ENCODE assay signal across 24 cellular contexts in genomic region chr15:58327958-58328357, GRCh38.
DNase-seq lines count a peak whose midpoint lies in the region; ATAC-seq, FAIRE-seq and TF ChIP-seq lines count a peak whose summit lies in the region.
"Had no signal": no experiment of that assay in that cellular context is flagged by ENCODE, and none has a peak within 500 bp of the region (broad histone marks: within the 10 kb centered on the region; RNA-seq: fewer than 3 reads in every experiment).

No MANE protein-coding gene starts in this region.

- H3K4me1 ChIP-seq in endodermal cell (ENCODE audit: control insufficient read depth, insufficient read depth, low read length): peaks cover 16% of the 10 kb centered on the region
- H3K4me1 ChIP-seq in prostate gland (replicated peaks): peaks cover 29% of the 10 kb centered on the region

- peak; percentile 38 for FAIRE-seq in GM12892 (lab: Jason Lieb, UNC)
- FAIRE-seq: A204.1, D721Med, G401.6, GM12891, GM18507, GM19239 had no signal

- no peak for ATAC-seq in GM18907 (IDR thresholded peaks at IDR 0.05; ENCODE audit: unreplicated experiment)
- ATAC-seq: CD8-positive, alpha-beta T cell had no signal

- H3K9me3 ChIP-seq in endodermal cell (ENCODE audit: control insufficient read depth, low read length) (peaks cover 8% of the 10 kb centered on the region), prostate gland (no peaks in the 10 kb centered on the region)

- no peak overlapping the region for H3K27ac ChIP-seq in endodermal cell (ENCODE audit: low read depth, low read length)
- H3K27ac ChIP-seq in prostate gland: no peak overlapping the region
- H3K27ac ChIP-seq: BLaER1 treated with 17β-estradiol and CSF1 and Interleukin-3, amounts not matched to agents 10 nM and 100 nM; C4-2B had no signal

- H3K27me3 ChIP-seq in endodermal cell (ENCODE audit: control insufficient read depth, insufficient read depth, low read length, poor library complexity, severe bottlenecking) (no peaks in the 10 kb centered on the region), prostate gland (replicated peaks; ENCODE audit: insufficient read depth) (no peaks in the 10 kb centered on the region)
- H3K27me3 ChIP-seq: BLaER1 treated with 17β-estradiol and CSF1 and Interleukin-3, amounts not matched to agents 10 nM and 100 nM had no signal

- H3K9ac ChIP-seq in endodermal cell (ENCODE audit: extremely low read depth, low read length, poor library complexity, severe bottlenecking): no peak overlapping the region
- H3K9ac ChIP-seq: BLaER1 treated with 17β-estradiol and CSF1 and Interleukin-3, amounts not matched to agents 10 nM and 100 nM had no signal

- intact Hi-C loops in activated T-helper 1 cell treated with anti-CD3 and anti-CD28 coated beads, Interleukin-12 subunit alpha, Interleukin-12 subunit beta, Interleukin-2, Interleukin-4 antibody, amounts not matched to agents 30 ng/mL and 10 ng/mL and 1 ng/mL, durations not matched to agents 14 hours and 24 hours and 36 hours (cut with micrococcal nuclease): no loop called here
- intact Hi-C loops in prostate gland (cut with DNase I): no loop called here

- peaks cover 6% of the 10 kb centered on the region for H3K9me3 Mint-ChIP-seq in endodermal cell
- peaks cover 9% of the 10 kb centered on the region for H3K9me3 Mint-ChIP-seq in activated T-helper 1 cell treated with anti-CD3 and anti-CD28 coated beads, Interleukin-12 subunit alpha, Interleukin-12 subunit beta, Interleukin-2, Interleukin-4 antibody, amounts not matched to agents 30 ng/mL and 10 ng/mL and 1 ng/mL, durations not matched to agents 14 hours and 24 hours and 36 hours
- H3K9me3 Mint-ChIP-seq: CD4-positive, alpha-beta T cell; CD8-positive, alpha-beta T cell had no signal

- no peak for TF ChIP-seq POLR2A in GM12892 (IDR thresholded peaks at IDR 0.05; ENCODE audit: low read depth, low read length)
- no peak for TF ChIP-seq POLR2A in prostate gland (IDR thresholded peaks at IDR 0.05)

- H3K4me3 ChIP-seq in endodermal cell (ENCODE audit: low read length): peak overlapping the region; percentile 13
- H3K4me3 ChIP-seq in prostate gland: no peak overlapping the region
- H3K4me3 ChIP-seq: BLaER1 treated with 17β-estradiol and CSF1 and Interleukin-3, amounts not matched to agents 10 nM and 100 nM had no signal

- no peak overlapping the region for H3K27ac Mint-ChIP-seq in endodermal cell
- no peak overlapping the region for H3K27ac Mint-ChIP-seq in activated T-helper 1 cell treated with anti-CD3 and anti-CD28 coated beads, Interleukin-12 subunit alpha, Interleukin-12 subunit beta, Interleukin-2, Interleukin-4 antibody, amounts not matched to agents 30 ng/mL and 10 ng/mL and 1 ng/mL, durations not matched to agents 14 hours and 24 hours and 36 hours
- H3K27ac Mint-ChIP-seq: B cell; CD4-positive, alpha-beta T cell; CD8-positive, alpha-beta T cell had no signal

- H3K36me3 ChIP-seq in endodermal cell (ENCODE audit: control insufficient read depth, insufficient read depth, low read length) (no peaks in the 10 kb centered on the region), prostate gland (no peaks in the 10 kb centered on the region)

- H3K4me1 Mint-ChIP-seq in endodermal cell: peaks cover 32% of the 10 kb centered on the region
- peaks cover 32% of the 10 kb centered on the region for H3K4me1 Mint-ChIP-seq in activated T-helper 1 cell treated with anti-CD3 and anti-CD28 coated beads, Interleukin-12 subunit alpha, Interleukin-12 subunit beta, Interleukin-2, Interleukin-4 antibody, amounts not matched to agents 30 ng/mL and 10 ng/mL and 1 ng/mL, durations not matched to agents 14 hours and 24 hours and 36 hours (ENCODE audit: low read depth)

- TF ChIP-seq CTCF in endodermal cell (conservative IDR thresholded peaks at IDR 0.05) (no peak), prostate gland (IDR thresholded peaks at IDR 0.05) (no peak)

- H3K27me3 Mint-ChIP-seq in endodermal cell (ENCODE audit: insufficient read depth): no peaks in the 10 kb centered on the region
- H3K27me3 Mint-ChIP-seq in activated T-helper 1 cell treated with anti-CD3 and anti-CD28 coated beads, Interleukin-12 subunit alpha, Interleukin-12 subunit beta, Interleukin-2, Interleukin-4 antibody, amounts not matched to agents 30 ng/mL and 10 ng/mL and 1 ng/mL, durations not matched to agents 14 hours and 24 hours and 36 hours (ENCODE audit: insufficient read depth): peaks cover 9% of the 10 kb centered on the region

- DNase-seq in GM12892 (ENCODE audit: insufficient read length) (no peak), OCI-M1 (lab: John Stamatoyannopoulos, UW) (peak; percentile 10), endodermal cell (no peak), HuH-7.5 (ENCODE audit: low spot score) (no peak), prostate gland (ENCODE audit: low spot score) (no peak)
- no peak for DNase-seq in activated T-helper 1 cell treated with anti-CD3 and anti-CD28 coated beads, Interleukin-12 subunit alpha, Interleukin-12 subunit beta, Interleukin-2, Interleukin-4 antibody, amounts not matched to agents 30 ng/mL and 10 ng/mL and 1 ng/mL, durations not matched to agents 14 hours and 24 hours and 36 hours (ENCODE audit: low spot score)
- DNase-seq: 8988T; AML-193; Caco-2; Calu3; CD4-positive, alpha-beta T cell; CD8-positive, alpha-beta T cell; DMS79 treated with DMSO at 0.1 percent for 48 hours; GF-D8 had no signal

- no peak overlapping the region for H3K4me3 Mint-ChIP-seq in endodermal cell
- H3K4me3 Mint-ChIP-seq in activated T-helper 1 cell treated with anti-CD3 and anti-CD28 coated beads, Interleukin-12 subunit alpha, Interleukin-12 subunit beta, Interleukin-2, Interleukin-4 antibody, amounts not matched to agents 30 ng/mL and 10 ng/mL and 1 ng/mL, durations not matched to agents 14 hours and 24 hours and 36 hours: no peak overlapping the region
- H3K4me3 Mint-ChIP-seq: B cell; CD4-positive, alpha-beta T cell; CD8-positive, alpha-beta T cell had no signal

- no CpG with 5 or more reads among the region's 1 CpG for WGBS in endodermal cell (ENCODE audit: insufficient coverage in 1 of 2, insufficient read length in 1 of 2), 2 experiments
- WGBS in prostate gland: 97% methylated on average over 1 of the region's 1 CpG

- no peaks in the 10 kb centered on the region for H3K36me3 Mint-ChIP-seq in endodermal cell (ENCODE audit: low read depth)
- peaks cover 1% of the 10 kb centered on the region for H3K36me3 Mint-ChIP-seq in activated T-helper 1 cell treated with anti-CD3 and anti-CD28 coated beads, Interleukin-12 subunit alpha, Interleukin-12 subunit beta, Interleukin-2, Interleukin-4 antibody, amounts not matched to agents 30 ng/mL and 10 ng/mL and 1 ng/mL, durations not matched to agents 14 hours and 24 hours and 36 hours (ENCODE audit: low read depth)
- H3K36me3 Mint-ChIP-seq: CD8-positive, alpha-beta T cell had no signal
